In the genomic region with DNA sequence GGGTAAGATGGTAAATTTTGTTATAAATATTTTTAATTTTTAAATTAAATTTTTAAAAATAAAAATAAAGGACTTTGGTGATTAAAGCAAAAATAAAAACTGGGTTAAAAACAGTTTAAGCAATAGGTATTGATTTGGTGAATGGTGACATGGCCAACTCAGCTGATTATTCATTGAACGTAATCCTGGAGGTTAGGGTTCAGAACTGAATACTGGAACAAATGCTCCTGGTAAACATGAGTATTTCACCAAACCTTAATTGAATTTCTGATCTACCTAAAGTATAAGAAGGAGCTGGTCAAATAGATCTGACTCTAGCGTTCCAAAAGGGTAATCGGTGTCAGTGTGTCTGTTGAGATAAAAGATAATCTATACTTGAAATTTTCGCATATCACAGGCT, we compare ENCODE assay signal across 25 cellular contexts.
"Had no signal": no experiment of that assay in that cellular context is flagged by ENCODE, and none has a peak within 500 bp of the region (broad histone marks: within the 10 kb centered on the region; RNA-seq: fewer than 3 reads in every experiment).

No MANE protein-coding gene starts in this region.

- H3K36me3 ChIP-seq: left lung, neural progenitor cell, neutrophil, sigmoid colon, spleen, suprapubic skin, thoracic aorta, tibial artery, upper lobe of right lung had no signal

- ATAC-seq: left cardiac atrium; left lung; natural killer cell; right cardiac atrium; stimulated activated effector memory CD8-positive, alpha-beta T cell treated with anti-CD3 and anti-CD28 coated beads, Interleukin-12 subunit alpha, Interleukin-12 subunit beta, amount 100 ng/mL, for 72 hours; upper lobe of right lung had no signal

- H3K27ac ChIP-seq: left lung, neural progenitor cell, neutrophil, sigmoid colon, spleen, suprapubic skin, thoracic aorta, tibial artery, upper lobe of right lung had no signal

- DNase-seq: hippocampal formation; kidney glomerular epithelial cell; left cardiac atrium; left lung; mesendoderm; naive B cell; natural killer cell; nephron progenitor cell; occipital lobe; right cardiac atrium; sigmoid colon; small intestine; spleen; stimulated activated CD4-positive, alpha-beta T cell treated with anti-CD3 and anti-CD28 coated beads, Interleukin-4, amount 100 ng/mL, for 24 hours; stimulated activated naive CD4-positive, alpha-beta T cell; tibial artery; trophoblast cell; upper lobe of right lung had no signal

- H3K4me1 ChIP-seq: left lung, neural progenitor cell, sigmoid colon, spleen, suprapubic skin, upper lobe of right lung had no signal

- H3K9me3 ChIP-seq: left lung, neutrophil, sigmoid colon, spleen, suprapubic skin, thoracic aorta, tibial artery, upper lobe of right lung had no signal

- H3K27me3 ChIP-seq: left lung, neural progenitor cell, sigmoid colon, tibial artery, upper lobe of right lung had no signal

- H3K4me3 ChIP-seq: left lung, lung, neural progenitor cell, sigmoid colon, spleen, suprapubic skin, thoracic aorta, tibial artery, upper lobe of right lung had no signal

- FAIRE-seq: keratinocyte, small intestine had no signal
